In the genomic region with DNA sequence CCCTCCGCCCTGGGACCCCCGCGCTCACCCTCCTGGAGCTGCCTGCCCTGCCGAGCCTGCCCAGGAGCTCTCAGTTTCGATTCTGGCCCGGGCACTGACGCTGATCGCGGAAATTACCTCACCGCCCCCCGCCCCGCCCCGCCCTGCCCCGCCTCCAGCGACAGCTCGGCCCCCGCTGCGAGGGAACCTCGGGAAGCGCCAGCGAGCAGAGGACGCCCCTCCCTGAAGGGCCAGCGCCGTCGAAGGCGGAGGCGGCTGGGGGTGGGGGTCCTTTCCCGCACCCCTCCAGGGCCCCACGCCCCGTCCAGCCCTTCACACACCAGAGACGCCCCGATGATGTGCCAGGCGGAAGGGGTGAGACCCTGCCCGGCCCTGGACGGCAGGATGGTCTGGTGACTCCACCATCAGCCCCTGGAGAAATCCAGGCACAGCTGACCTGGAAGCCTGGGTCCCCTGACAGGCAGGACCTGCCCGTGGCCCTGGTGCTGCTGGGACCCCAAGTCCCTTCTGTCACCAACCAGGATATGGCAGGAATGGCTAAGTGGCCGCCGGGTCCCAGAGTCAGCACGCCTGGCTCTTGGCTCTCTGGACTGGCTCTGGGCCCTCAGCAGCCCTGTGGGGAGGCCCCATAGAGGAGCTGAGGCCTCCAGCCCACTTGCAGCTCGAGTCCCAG, we compare ENCODE assay signal across 1 cellular context.
TF ChIP-seq lines count a peak whose summit lies in the region.

A gene with protein sequence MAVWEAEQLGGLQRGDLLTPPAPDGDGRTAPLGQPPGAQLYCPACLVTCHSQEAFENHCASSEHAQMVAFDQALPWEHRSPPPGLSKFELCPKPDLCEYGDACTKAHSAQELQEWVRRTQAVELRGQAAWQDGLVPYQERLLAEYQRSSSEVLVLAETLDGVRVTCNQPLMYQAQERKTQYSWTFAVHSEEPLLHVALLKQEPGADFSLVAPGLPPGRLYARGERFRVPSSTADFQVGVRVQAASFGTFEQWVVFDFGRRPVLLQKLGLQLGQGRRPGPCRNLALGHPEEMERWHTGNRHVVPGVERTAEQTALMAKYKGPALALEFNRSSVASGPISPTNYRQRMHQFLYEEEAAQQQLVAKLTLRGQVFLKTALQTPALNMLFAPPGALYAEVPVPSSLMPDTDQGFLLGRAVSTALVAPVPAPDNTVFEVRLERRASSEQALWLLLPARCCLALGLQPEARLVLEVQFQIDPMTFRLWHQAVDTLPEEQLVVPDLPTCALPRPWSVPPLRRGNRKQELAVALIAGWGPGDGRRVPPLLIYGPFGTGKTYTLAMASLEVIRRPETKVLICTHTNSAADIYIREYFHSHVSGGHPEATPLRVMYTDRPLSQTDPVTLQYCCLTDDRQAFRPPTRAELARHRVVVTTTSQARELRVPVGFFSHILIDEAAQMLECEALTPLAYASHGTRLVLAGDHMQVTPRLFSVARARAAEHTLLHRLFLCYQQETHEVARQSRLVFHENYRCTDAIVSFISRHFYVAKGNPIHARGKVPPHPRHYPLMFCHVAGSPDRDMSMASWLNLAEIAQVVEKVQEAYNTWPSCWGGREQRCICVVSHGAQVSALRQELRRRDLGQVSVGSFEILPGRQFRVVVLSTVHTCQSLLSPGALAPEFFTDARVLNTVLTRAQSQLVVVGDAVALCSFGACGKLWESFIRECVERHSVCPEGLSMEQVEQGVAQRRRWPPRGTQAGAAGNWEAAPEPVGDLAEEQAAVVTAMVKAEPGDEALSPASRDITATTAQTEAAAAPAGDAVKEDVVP (N-terminal part only) (minus strand): TSS at position 84 of the 673 bp plus-strand sequence. CDS start 1,854 bp downstream, outside the sequence.

TF ChIP-seq in HEK293, 187 proteins besides CTCF, POLR2A, EP300 and RAD21 (continued from another document and continues in another):
- TF ChIP-seq, protein P1, sequence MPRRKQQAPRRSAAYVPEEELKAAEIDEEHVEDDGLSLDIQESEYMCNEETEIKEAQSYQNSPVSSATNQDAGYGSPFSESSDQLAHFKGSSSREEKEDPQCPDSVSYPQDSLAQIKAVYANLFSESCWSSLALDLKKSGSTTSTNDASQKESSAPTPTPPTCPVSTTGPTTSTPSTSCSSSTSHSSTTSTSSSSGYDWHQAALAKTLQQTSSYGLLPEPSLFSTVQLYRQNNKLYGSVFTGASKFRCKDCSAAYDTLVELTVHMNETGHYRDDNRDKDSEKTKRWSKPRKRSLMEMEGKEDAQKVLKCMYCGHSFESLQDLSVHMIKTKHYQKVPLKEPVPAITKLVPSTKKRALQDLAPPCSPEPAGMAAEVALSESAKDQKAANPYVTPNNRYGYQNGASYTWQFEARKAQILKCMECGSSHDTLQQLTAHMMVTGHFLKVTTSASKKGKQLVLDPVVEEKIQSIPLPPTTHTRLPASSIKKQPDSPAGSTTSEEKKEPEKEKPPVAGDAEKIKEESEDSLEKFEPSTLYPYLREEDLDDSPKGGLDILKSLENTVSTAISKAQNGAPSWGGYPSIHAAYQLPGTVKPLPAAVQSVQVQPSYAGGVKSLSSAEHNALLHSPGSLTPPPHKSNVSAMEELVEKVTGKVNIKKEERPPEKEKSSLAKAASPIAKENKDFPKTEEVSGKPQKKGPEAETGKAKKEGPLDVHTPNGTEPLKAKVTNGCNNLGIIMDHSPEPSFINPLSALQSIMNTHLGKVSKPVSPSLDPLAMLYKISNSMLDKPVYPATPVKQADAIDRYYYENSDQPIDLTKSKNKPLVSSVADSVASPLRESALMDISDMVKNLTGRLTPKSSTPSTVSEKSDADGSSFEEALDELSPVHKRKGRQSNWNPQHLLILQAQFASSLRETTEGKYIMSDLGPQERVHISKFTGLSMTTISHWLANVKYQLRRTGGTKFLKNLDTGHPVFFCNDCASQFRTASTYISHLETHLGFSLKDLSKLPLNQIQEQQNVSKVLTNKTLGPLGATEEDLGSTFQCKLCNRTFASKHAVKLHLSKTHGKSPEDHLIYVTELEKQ (tag by site-specific recombination; IDR thresholded peaks at IDR 0.05; ENCODE audit: borderline replicate concordance) = no peak
- TF ChIP-seq, protein P2, sequence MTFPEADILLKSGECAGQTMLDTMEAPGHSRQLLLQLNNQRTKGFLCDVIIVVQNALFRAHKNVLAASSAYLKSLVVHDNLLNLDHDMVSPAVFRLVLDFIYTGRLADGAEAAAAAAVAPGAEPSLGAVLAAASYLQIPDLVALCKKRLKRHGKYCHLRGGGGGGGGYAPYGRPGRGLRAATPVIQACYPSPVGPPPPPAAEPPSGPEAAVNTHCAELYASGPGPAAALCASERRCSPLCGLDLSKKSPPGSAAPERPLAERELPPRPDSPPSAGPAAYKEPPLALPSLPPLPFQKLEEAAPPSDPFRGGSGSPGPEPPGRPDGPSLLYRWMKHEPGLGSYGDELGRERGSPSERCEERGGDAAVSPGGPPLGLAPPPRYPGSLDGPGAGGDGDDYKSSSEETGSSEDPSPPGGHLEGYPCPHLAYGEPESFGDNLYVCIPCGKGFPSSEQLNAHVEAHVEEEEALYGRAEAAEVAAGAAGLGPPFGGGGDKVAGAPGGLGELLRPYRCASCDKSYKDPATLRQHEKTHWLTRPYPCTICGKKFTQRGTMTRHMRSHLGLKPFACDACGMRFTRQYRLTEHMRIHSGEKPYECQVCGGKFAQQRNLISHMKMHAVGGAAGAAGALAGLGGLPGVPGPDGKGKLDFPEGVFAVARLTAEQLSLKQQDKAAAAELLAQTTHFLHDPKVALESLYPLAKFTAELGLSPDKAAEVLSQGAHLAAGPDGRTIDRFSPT (tag by site-specific recombination; IDR thresholded peaks at IDR 0.05) = peak; percentile 28; the same call in 1 of the 2 replicates
- no peak for TF ChIP-seq ZNF626 (tag by site-specific recombination; IDR thresholded peaks at IDR 0.05)
- no peak for TF ChIP-seq BCL11B (tag by site-specific recombination; IDR thresholded peaks at IDR 0.05; ENCODE audit: low read depth)
- no peak for TF ChIP-seq GLI4 (tag by site-specific recombination; IDR thresholded peaks at IDR 0.05)
- no peak for TF ChIP-seq ZNF404 (tag by site-specific recombination; IDR thresholded peaks at IDR 0.05)
- no peak for TF ChIP-seq ZNF701 (tag by site-specific recombination; IDR thresholded peaks at IDR 0.05)
- TF ChIP-seq KLF8 (tag by site-specific recombination; IDR thresholded peaks at IDR 0.05) = peak; percentile 72; the same call in 1 of the 2 replicates
- no peak for TF ChIP-seq ZNF214 (tag by site-specific recombination; IDR thresholded peaks at IDR 0.05; ENCODE audit: borderline replicate concordance)
- TF ChIP-seq, protein P3, sequence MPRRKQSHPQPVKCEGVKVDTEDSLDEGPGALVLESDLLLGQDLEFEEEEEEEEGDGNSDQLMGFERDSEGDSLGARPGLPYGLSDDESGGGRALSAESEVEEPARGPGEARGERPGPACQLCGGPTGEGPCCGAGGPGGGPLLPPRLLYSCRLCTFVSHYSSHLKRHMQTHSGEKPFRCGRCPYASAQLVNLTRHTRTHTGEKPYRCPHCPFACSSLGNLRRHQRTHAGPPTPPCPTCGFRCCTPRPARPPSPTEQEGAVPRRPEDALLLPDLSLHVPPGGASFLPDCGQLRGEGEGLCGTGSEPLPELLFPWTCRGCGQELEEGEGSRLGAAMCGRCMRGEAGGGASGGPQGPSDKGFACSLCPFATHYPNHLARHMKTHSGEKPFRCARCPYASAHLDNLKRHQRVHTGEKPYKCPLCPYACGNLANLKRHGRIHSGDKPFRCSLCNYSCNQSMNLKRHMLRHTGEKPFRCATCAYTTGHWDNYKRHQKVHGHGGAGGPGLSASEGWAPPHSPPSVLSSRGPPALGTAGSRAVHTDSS (tag by site-specific recombination; IDR thresholded peaks at IDR 0.05) = no peak
- TF ChIP-seq, protein P4, sequence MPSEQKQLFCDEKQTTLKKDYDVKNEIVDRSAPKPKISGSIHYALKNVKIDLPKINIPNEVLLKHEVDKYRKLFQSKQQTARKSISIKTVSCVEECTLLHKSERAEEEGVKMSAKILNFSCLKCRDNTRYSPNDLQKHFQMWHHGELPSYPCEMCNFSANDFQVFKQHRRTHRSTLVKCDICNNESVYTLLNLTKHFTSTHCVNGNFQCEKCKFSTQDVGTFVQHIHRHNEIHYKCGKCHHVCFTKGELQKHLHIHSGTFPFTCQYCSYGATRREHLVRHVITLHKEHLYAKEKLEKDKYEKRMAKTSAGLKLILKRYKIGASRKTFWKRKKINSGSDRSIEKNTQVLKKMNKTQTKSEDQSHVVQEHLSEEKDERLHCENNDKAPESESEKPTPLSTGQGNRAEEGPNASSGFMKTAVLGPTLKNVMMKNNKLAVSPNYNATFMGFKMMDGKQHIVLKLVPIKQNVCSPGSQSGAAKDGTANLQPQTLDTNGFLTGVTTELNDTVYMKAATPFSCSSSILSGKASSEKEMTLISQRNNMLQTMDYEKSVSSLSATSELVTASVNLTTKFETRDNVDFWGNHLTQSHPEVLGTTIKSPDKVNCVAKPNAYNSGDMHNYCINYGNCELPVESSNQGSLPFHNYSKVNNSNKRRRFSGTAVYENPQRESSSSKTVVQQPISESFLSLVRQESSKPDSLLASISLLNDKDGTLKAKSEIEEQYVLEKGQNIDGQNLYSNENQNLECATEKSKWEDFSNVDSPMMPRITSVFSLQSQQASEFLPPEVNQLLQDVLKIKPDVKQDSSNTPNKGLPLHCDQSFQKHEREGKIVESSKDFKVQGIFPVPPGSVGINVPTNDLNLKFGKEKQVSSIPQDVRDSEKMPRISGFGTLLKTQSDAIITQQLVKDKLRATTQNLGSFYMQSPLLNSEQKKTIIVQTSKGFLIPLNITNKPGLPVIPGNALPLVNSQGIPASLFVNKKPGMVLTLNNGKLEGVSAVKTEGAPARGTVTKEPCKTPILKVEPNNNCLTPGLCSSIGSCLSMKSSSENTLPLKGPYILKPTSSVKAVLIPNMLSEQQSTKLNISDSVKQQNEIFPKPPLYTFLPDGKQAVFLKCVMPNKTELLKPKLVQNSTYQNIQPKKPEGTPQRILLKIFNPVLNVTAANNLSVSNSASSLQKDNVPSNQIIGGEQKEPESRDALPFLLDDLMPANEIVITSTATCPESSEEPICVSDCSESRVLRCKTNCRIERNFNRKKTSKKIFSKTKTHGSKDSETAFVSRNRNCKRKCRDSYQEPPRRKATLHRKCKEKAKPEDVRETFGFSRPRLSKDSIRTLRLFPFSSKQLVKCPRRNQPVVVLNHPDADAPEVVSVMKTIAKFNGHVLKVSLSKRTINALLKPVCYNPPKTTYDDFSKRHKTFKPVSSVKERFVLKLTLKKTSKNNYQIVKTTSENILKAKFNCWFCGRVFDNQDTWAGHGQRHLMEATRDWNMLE (tag by site-specific recombination; conservative IDR thresholded peaks at IDR 0.05; ENCODE audit: low read depth) = no peak
- no peak for TF ChIP-seq ZNF23 (tag by site-specific recombination; IDR thresholded peaks at IDR 0.05; ENCODE audit: borderline replicate concordance)
- TF ChIP-seq ZBTB7A (tag by site-specific recombination; IDR thresholded peaks at IDR 0.05; ENCODE audit: low read depth) = no peak
- peak; percentile 71 for TF ChIP-seq ZBTB17 (tag by site-specific recombination; IDR thresholded peaks at IDR 0.05)
- no peak for TF ChIP-seq SCRT2 (tag by site-specific recombination; IDR thresholded peaks at IDR 0.05)
- TF ChIP-seq ZFP41 (tag by site-specific recombination; IDR thresholded peaks at IDR 0.05; ENCODE audit: borderline replicate concordance) = no peak
- TF ChIP-seq ZNF423 (tag by site-specific recombination; IDR thresholded peaks at IDR 0.05) = no peak
- TF ChIP-seq MZF1 (tag by site-specific recombination; IDR thresholded peaks at IDR 0.05; ENCODE audit: borderline replicate concordance) = no peak
- TF ChIP-seq ZNF138 (tag by site-specific recombination; IDR thresholded peaks at IDR 0.05; ENCODE audit: borderline replicate concordance) = no peak
- 0 out of 2 replicates have a peak, but pooled peaks have one; percentile 31 for TF ChIP-seq ZBTB48 (tag by site-specific recombination; IDR thresholded peaks at IDR 0.05)
- no peak for TF ChIP-seq HOXA7 (CRISPR knock-in tag; IDR thresholded peaks at IDR 0.05; ENCODE audit: borderline replicate concordance)
- no peak for TF ChIP-seq YY2 (tag by site-specific recombination; IDR thresholded peaks at IDR 0.05)
- no peak for TF ChIP-seq TRIM28 (IDR thresholded peaks at IDR 0.05; ENCODE audit: borderline replicate concordance, low read length)
- TF ChIP-seq KLF10 (tag by site-specific recombination; IDR thresholded peaks at IDR 0.05) = peak; percentile 51; the same call in 1 of the 2 replicates
- peak; percentile 57 for TF ChIP-seq ZBTB8A (tag by site-specific recombination; IDR thresholded peaks at IDR 0.05)
- no peak for TF ChIP-seq ZNF2 (tag by site-specific recombination; IDR thresholded peaks at IDR 0.05)
- no peak for TF ChIP-seq ZNF202 (tag by site-specific recombination; IDR thresholded peaks at IDR 0.05; ENCODE audit: borderline replicate concordance)
- TF ChIP-seq, protein P5, sequence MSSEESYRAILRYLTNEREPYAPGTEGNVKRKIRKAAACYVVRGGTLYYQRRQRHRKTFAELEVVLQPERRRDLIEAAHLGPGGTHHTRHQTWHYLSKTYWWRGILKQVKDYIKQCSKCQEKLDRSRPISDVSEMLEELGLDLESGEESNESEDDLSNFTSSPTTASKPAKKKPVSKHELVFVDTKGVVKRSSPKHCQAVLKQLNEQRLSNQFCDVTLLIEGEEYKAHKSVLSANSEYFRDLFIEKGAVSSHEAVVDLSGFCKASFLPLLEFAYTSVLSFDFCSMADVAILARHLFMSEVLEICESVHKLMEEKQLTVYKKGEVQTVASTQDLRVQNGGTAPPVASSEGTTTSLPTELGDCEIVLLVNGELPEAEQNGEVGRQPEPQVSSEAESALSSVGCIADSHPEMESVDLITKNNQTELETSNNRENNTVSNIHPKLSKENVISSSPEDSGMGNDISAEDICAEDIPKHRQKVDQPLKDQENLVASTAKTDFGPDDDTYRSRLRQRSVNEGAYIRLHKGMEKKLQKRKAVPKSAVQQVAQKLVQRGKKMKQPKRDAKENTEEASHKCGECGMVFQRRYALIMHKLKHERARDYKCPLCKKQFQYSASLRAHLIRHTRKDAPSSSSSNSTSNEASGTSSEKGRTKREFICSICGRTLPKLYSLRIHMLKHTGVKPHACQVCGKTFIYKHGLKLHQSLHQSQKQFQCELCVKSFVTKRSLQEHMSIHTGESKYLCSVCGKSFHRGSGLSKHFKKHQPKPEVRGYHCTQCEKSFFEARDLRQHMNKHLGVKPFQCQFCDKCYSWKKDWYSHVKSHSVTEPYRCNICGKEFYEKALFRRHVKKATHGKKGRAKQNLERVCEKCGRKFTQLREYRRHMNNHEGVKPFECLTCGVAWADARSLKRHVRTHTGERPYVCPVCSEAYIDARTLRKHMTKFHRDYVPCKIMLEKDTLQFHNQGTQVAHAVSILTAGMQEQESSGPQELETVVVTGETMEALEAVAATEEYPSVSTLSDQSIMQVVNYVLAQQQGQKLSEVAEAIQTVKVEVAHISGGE (tag by site-specific recombination; conservative IDR thresholded peaks at IDR 0.05; ENCODE audit: low read depth) = no peak
- peak; percentile 55; the same call in 1 of the 2 replicates for TF ChIP-seq SP2 (tag by site-specific recombination; IDR thresholded peaks at IDR 0.05)
- TF ChIP-seq, protein P6, sequence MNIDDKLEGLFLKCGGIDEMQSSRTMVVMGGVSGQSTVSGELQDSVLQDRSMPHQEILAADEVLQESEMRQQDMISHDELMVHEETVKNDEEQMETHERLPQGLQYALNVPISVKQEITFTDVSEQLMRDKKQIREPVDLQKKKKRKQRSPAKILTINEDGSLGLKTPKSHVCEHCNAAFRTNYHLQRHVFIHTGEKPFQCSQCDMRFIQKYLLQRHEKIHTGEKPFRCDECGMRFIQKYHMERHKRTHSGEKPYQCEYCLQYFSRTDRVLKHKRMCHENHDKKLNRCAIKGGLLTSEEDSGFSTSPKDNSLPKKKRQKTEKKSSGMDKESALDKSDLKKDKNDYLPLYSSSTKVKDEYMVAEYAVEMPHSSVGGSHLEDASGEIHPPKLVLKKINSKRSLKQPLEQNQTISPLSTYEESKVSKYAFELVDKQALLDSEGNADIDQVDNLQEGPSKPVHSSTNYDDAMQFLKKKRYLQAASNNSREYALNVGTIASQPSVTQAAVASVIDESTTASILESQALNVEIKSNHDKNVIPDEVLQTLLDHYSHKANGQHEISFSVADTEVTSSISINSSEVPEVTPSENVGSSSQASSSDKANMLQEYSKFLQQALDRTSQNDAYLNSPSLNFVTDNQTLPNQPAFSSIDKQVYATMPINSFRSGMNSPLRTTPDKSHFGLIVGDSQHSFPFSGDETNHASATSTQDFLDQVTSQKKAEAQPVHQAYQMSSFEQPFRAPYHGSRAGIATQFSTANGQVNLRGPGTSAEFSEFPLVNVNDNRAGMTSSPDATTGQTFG (tag by site-specific recombination; IDR thresholded peaks at IDR 0.05; ENCODE audit: borderline replicate concordance) = no peak
